2 cellular contexts compared by ENCODE assay signal in the genomic region with DNA sequence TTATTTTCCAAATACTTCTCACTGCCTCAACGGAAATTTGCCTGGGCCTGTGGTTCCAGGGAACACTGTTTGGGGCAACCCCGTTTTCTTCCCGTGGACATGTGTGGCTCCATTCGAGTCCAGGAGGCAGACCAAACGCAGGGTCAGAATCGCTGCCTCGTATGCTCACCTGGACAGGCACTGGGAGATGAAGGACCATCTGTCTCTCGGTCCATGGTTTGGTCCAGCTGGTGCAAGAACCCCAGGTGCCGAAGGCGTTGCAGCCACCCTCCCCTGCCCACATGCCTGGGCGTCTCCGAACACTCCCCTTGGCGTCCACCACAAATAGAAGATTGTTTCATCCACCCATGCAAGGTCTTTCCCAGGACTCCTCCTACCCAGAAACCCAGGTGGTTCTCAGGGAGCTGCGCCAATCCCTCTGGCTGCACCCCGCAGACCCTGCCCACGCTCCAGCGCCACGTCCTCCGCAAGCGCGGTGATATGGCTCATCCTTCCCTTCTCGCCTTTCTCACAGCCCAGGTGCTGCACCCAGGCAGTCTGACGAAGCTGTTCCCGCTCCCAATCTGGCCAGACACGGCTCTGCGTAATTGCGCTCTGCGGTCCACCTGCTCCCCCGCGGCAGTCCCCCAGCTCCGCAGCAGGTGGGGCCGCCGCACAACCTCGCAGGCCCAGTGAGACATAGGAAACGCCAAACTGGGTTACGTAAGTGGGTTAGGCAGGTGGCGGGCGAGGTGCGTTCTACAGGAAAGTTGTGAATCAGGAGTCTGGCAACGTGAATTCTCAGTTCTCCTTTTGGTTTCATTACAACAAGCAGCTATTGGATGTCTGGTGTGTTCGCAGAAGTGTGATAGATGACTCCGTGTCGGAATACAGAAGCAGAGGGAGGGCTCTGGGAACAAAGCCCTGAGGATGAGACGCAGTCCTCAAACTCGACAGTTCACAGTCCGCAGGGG.
TF ChIP-seq lines count a peak whose summit lies in the region.

No MANE protein-coding gene starts in this region.

TF ChIP-seq in Ishikawa, 13 proteins besides CTCF, POLR2A, EP300 and RAD21 (continued from another document):
- TF ChIP-seq, protein P1, sequence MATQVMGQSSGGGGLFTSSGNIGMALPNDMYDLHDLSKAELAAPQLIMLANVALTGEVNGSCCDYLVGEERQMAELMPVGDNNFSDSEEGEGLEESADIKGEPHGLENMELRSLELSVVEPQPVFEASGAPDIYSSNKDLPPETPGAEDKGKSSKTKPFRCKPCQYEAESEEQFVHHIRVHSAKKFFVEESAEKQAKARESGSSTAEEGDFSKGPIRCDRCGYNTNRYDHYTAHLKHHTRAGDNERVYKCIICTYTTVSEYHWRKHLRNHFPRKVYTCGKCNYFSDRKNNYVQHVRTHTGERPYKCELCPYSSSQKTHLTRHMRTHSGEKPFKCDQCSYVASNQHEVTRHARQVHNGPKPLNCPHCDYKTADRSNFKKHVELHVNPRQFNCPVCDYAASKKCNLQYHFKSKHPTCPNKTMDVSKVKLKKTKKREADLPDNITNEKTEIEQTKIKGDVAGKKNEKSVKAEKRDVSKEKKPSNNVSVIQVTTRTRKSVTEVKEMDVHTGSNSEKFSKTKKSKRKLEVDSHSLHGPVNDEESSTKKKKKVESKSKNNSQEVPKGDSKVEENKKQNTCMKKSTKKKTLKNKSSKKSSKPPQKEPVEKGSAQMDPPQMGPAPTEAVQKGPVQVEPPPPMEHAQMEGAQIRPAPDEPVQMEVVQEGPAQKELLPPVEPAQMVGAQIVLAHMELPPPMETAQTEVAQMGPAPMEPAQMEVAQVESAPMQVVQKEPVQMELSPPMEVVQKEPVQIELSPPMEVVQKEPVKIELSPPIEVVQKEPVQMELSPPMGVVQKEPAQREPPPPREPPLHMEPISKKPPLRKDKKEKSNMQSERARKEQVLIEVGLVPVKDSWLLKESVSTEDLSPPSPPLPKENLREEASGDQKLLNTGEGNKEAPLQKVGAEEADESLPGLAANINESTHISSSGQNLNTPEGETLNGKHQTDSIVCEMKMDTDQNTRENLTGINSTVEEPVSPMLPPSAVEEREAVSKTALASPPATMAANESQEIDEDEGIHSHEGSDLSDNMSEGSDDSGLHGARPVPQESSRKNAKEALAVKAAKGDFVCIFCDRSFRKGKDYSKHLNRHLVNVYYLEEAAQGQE (IDR thresholded peaks at IDR 0.05; ENCODE audit: low read depth): no peak
- TF ChIP-seq CEBPB (IDR thresholded peaks at IDR 0.05) (peak; percentile 66; the same call in 1 of the 2 replicates), CREB1 (IDR thresholded peaks at IDR 0.05; ENCODE audit: low read depth) (no peak), FOXM1 (IDR thresholded peaks at IDR 0.05; ENCODE audit: borderline replicate concordance, low read depth) (peak; percentile 48; the same call in 1 of the 2 replicates), EGR1 (IDR thresholded peaks at IDR 0.05) (peak; percentile 73), YY1 (IDR thresholded peaks at IDR 0.05; ENCODE audit: low read depth) (no peak)
- TF ChIP-seq, protein P2, sequence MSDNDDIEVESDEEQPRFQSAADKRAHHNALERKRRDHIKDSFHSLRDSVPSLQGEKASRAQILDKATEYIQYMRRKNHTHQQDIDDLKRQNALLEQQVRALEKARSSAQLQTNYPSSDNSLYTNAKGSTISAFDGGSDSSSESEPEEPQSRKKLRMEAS (IDR thresholded peaks at IDR 0.05): peak; percentile 91

TF ChIP-seq in SK-N-SH, 30 proteins besides CTCF, POLR2A, EP300 and RAD21 (continued from another document):
- no peak for TF ChIP-seq EZH2phosphoT487 (IDR thresholded peaks at IDR 0.05; ENCODE audit: borderline replicate concordance, low read depth)
- no peak for TF ChIP-seq MEF2A (IDR thresholded peaks at IDR 0.05; ENCODE audit: borderline replicate concordance, low read depth)
- TF ChIP-seq FOXJ3 (CRISPR knock-in tag; IDR thresholded peaks at IDR 0.05): no peak
- TF ChIP-seq, protein P3, sequence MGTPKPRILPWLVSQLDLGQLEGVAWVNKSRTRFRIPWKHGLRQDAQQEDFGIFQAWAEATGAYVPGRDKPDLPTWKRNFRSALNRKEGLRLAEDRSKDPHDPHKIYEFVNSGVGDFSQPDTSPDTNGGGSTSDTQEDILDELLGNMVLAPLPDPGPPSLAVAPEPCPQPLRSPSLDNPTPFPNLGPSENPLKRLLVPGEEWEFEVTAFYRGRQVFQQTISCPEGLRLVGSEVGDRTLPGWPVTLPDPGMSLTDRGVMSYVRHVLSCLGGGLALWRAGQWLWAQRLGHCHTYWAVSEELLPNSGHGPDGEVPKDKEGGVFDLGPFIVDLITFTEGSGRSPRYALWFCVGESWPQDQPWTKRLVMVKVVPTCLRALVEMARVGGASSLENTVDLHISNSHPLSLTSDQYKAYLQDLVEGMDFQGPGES (IDR thresholded peaks at IDR 0.05; ENCODE audit: low read depth, low read length): no peak
